1 cellular context compared by ENCODE assay signal in the genomic region with DNA sequence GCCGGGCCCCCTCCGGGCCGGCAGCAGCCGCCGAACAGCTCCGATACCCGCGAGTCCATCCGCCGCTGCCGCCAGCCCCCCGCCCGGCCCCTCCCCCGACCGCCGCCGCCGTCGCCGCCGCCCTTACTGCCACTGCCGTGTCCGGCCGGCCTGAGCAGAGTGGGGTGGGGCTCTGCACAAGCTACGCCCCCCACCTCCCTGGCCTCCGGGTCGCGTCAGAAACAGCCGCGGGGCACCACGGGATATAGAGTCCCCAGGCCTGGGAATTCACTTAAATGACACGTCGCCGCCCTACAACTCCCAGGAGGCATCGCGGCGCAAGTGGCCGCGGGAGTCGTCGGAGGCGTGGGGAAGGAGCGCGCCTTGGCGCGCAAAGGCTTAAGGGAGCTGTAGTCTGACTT.
TF ChIP-seq lines count a peak whose summit lies in the region.

A gene with protein sequence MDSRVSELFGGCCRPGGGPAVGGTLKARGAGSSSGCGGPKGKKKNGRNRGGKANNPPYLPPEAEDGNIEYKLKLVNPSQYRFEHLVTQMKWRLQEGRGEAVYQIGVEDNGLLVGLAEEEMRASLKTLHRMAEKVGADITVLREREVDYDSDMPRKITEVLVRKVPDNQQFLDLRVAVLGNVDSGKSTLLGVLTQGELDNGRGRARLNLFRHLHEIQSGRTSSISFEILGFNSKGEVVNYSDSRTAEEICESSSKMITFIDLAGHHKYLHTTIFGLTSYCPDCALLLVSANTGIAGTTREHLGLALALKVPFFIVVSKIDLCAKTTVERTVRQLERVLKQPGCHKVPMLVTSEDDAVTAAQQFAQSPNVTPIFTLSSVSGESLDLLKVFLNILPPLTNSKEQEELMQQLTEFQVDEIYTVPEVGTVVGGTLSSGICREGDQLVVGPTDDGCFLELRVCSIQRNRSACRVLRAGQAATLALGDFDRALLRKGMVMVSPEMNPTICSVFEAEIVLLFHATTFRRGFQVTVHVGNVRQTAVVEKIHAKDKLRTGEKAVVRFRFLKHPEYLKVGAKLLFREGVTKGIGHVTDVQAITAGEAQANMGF (minus strand): TSS at position 161 of the 401 bp plus-strand sequence. CDS start 102 bp downstream, at position 59.

TF ChIP-seq in K562, 482 proteins besides CTCF, POLR2A, EP300 and RAD21 (continued from another document):
- TF ChIP-seq, protein P1, sequence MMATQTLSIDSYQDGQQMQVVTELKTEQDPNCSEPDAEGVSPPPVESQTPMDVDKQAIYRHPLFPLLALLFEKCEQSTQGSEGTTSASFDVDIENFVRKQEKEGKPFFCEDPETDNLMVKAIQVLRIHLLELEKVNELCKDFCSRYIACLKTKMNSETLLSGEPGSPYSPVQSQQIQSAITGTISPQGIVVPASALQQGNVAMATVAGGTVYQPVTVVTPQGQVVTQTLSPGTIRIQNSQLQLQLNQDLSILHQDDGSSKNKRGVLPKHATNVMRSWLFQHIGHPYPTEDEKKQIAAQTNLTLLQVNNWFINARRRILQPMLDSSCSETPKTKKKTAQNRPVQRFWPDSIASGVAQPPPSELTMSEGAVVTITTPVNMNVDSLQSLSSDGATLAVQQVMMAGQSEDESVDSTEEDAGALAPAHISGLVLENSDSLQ (IDR thresholded peaks at IDR 0.05): peak; percentile 74
- TF ChIP-seq, protein P2, sequence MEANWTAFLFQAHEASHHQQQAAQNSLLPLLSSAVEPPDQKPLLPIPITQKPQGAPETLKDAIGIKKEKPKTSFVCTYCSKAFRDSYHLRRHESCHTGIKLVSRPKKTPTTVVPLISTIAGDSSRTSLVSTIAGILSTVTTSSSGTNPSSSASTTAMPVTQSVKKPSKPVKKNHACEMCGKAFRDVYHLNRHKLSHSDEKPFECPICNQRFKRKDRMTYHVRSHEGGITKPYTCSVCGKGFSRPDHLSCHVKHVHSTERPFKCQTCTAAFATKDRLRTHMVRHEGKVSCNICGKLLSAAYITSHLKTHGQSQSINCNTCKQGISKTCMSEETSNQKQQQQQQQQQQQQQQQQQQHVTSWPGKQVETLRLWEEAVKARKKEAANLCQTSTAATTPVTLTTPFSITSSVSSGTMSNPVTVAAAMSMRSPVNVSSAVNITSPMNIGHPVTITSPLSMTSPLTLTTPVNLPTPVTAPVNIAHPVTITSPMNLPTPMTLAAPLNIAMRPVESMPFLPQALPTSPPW (CRISPR knock-in tag; IDR thresholded peaks at IDR 0.05): peak; percentile 92
- TF ChIP-seq ZBTB11 (CRISPR knock-in tag; IDR thresholded peaks at IDR 0.05) (peak in 1 of 3 experiments; percentile 89; a peak in 2 of 6 replicates), CREM (IDR thresholded peaks at IDR 0.05; ENCODE audit: low read depth) (peak; percentile 97), MBD2 (IDR thresholded peaks at IDR 0.05; ENCODE audit: borderline replicate concordance, low read depth) (peak; percentile 89), ZNF224 (CRISPR knock-in tag; IDR thresholded peaks at IDR 0.05) (no peak), BRCA1 (IDR thresholded peaks at IDR 0.05) (no peak), BRCA1 (CRISPR knock-in tag; IDR thresholded peaks at IDR 0.05) (no peak)
- TF ChIP-seq, protein P3, sequence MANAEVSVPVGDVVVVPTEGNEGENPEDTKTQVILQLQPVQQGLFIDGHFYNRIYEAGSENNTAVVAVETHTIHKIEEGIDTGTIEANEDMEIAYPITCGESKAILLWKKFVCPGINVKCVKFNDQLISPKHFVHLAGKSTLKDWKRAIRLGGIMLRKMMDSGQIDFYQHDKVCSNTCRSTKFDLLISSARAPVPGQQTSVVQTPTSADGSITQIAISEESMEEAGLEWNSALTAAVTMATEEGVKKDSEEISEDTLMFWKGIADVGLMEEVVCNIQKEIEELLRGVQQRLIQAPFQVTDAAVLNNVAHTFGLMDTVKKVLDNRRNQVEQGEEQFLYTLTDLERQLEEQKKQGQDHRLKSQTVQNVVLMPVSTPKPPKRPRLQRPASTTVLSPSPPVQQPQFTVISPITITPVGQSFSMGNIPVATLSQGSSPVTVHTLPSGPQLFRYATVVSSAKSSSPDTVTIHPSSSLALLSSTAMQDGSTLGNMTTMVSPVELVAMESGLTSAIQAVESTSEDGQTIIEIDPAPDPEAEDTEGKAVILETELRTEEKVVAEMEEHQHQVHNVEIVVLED (CRISPR knock-in tag; IDR thresholded peaks at IDR 0.05): peak; percentile 92
